ENCODE assay signal across 8 cellular contexts in the genomic region with DNA sequence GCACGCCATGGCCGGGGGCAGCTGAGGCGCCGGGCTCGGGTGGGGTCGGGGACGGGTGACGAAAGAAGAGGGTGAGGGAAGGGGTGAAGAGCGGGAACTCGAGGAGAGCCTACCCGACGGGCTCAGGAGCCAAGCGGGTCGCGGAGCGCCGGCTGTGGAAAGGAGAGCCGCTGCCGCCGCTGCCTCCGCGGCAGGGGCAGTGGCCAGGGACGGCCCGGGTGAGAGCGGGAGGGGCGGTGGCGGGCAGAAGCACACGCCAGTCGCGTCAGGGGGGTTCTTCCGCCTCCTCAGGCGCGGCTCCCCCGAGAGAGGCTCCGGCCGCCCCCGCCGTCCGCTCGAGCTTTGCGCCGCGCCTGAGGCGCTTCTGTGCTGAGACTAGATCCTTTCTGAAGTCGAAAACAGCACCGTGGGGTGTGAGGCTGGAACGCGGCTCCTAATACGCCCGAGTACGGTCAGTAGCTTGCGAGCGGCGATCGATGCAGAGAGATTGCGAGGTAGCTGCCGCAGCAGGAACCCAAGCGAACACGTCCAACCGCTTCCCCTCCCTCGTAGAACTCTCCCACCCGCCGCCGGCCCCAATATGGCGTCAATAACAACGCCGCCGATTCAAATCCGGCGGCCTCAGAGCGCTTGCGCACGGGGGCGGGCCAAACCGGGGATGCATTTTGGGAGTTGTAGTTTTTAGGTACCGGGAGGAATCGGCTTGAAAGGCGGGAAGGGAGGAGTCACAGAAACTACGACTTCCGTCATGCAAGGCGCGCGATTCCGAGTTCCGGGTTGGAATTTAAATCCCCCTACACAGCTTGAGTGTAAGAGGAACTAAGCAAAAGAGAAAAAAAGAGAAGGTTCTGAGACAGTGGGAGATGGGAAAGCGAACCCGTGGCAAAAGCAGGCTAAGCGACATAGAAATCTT. TPM values are rescaled to one million over a fixed set of nuclear protein-coding genes. Genes with fewer than 3 reads are reported as not detected.
DNase-seq lines count a peak whose midpoint lies in the region; ATAC-seq and TF ChIP-seq lines count a peak whose summit lies in the region.

A gene (minus strand): TSS at position 558 of the 913 bp plus-strand sequence. CDS start 549 bp downstream, at position 9.

- POLR2A ChIA-PET in RWPE1 (lab: Yijun Ruan, JAX; ENCODE audit: low non-redundant PET): interaction anchor here (0.5 to 1.2 kb wide), 3 partner anchors 17 to 33 kb away, joined by 3 to 4 read pairs (median 3); no protein-coding TSS in a partner anchor

- ATAC-seq in activated T-helper 17 cell treated with anti-CD3 and anti-CD28 coated beads, Interleukin-2, amount 50 U/mL, for 72 hours (replicated peaks): peak; percentile 66
- peak; percentile 76 to 77 for ATAC-seq in naive B cell (ENCODE audit: low read depth in 2 of 2)
- peak; percentile 92 for ATAC-seq in stimulated activated memory B cell treated with anti-CD40 and anti-IgM and Interleukin-4, amounts not matched to agents 10 μg/mL and 1 μg/mL and 100 μg/mL, for 72 hours

- H3K27ac Mint-ChIP-seq in activated T-helper 17 cell treated with anti-CD3 and anti-CD28 coated beads, Interleukin-2, amount 50 U/mL, for 72 hours: peak within 1 kb of the TSS; percentile 96
- H3K27ac Mint-ChIP-seq in naive B cell: peak within 1 kb of the TSS; percentile 91 to 99 (median 98)
- peak within 1 kb of the TSS; percentile 91 for H3K27ac Mint-ChIP-seq in stimulated activated memory B cell treated with anti-CD40 and anti-IgM and Interleukin-4, amounts not matched to agents 10 μg/mL and 1 μg/mL and 100 μg/mL, for 72 hours

- DNase-seq in Daoy (ENCODE audit: low read depth) (peak; percentile 96), GOT3 (lab: John Stamatoyannopoulos, UW) (peak; percentile 90), LNCaP clone FGC (ENCODE audit: low read depth) (peak; percentile 79), RWPE1 (ENCODE audit: low spot score) (peak; percentile 94), fibroblast of gingiva (ENCODE audit: low read depth) (peak; percentile 99), naive B cell (peak; percentile 99)

- peak within 1 kb of the TSS; percentile 97 for H3K27ac ChIP-seq in RWPE1

- H3K27me3 Mint-ChIP-seq in activated T-helper 17 cell treated with anti-CD3 and anti-CD28 coated beads, Interleukin-2, amount 50 U/mL, for 72 hours: no peaks in the 10 kb centered on the region
- no peaks in the 10 kb centered on the region for H3K27me3 Mint-ChIP-seq in naive B cell
- H3K27me3 Mint-ChIP-seq in stimulated activated memory B cell treated with anti-CD40 and anti-IgM and Interleukin-4, amounts not matched to agents 10 μg/mL and 1 μg/mL and 100 μg/mL, for 72 hours: no peaks in the 10 kb centered on the region

- peaks cover 27% of the 10 kb centered on the region for H3K4me1 Mint-ChIP-seq in activated T-helper 17 cell treated with anti-CD3 and anti-CD28 coated beads, Interleukin-2, amount 50 U/mL, for 72 hours
- peaks cover 28 to 45% (median 41%) of the 10 kb centered on the region in 3 donors for H3K4me1 Mint-ChIP-seq in naive B cell
- H3K4me1 Mint-ChIP-seq in stimulated activated memory B cell treated with anti-CD40 and anti-IgM and Interleukin-4, amounts not matched to agents 10 μg/mL and 1 μg/mL and 100 μg/mL, for 72 hours: peaks cover 45% of the 10 kb centered on the region

- CTCF ChIA-PET in RWPE1 (lab: Yijun Ruan, JAX): interaction anchor here (0.7 to 0.9 kb wide), 2 partner anchors 13 to 65 kb away, joined by 3 to 4 read pairs; no protein-coding TSS in a partner anchor

- H3K9me3 Mint-ChIP-seq in activated T-helper 17 cell treated with anti-CD3 and anti-CD28 coated beads, Interleukin-2, amount 50 U/mL, for 72 hours: no peaks in the 10 kb centered on the region
- no peaks in the 10 kb centered on the region for H3K9me3 Mint-ChIP-seq in naive B cell
- H3K9me3 Mint-ChIP-seq in stimulated activated memory B cell treated with anti-CD40 and anti-IgM and Interleukin-4, amounts not matched to agents 10 μg/mL and 1 μg/mL and 100 μg/mL, for 72 hours: no peaks in the 10 kb centered on the region

- peaks cover 44% of the 10 kb centered on the region for H3K36me3 Mint-ChIP-seq in activated T-helper 17 cell treated with anti-CD3 and anti-CD28 coated beads, Interleukin-2, amount 50 U/mL, for 72 hours (ENCODE audit: low read depth)
- no peaks in the 10 kb centered on the region for H3K36me3 Mint-ChIP-seq in naive B cell
- H3K36me3 Mint-ChIP-seq in stimulated activated memory B cell treated with anti-CD40 and anti-IgM and Interleukin-4, amounts not matched to agents 10 μg/mL and 1 μg/mL and 100 μg/mL, for 72 hours: peaks cover 15% of the 10 kb centered on the region

- peak within 1 kb of the TSS; percentile 97 for H3K4me3 Mint-ChIP-seq in activated T-helper 17 cell treated with anti-CD3 and anti-CD28 coated beads, Interleukin-2, amount 50 U/mL, for 72 hours
- H3K4me3 Mint-ChIP-seq in naive B cell: peak within 1 kb of the TSS; percentile 81 to 99 (median 96)
- H3K4me3 Mint-ChIP-seq in stimulated activated memory B cell treated with anti-CD40 and anti-IgM and Interleukin-4, amounts not matched to agents 10 μg/mL and 1 μg/mL and 100 μg/mL, for 72 hours: peak within 1 kb of the TSS; percentile 85

- TF ChIP-seq CTCF in LNCaP clone FGC (IDR thresholded peaks at IDR 0.05; ENCODE audit: control insufficient read depth, extremely low read depth, insufficient read depth): no peak
- no peak for TF ChIP-seq CTCF in RWPE1 (conservative IDR thresholded peaks at IDR 0.05; ENCODE audit: low read depth)

- peak within 1 kb of the TSS; percentile 72 for H3K4me3 ChIP-seq in LNCaP clone FGC (ENCODE audit: low read depth, low read length)

RNA-seq across cellular contexts. Expression of the gene that starts here (rescaled TPM):
- 14.6 and 15.6 TPM in 2 replicates for total RNA-seq in Daoy (2014; rRNA removed; shearing (Covaris generic))
- 10 to 100 TPM; 80.5 to 82.2 TPM for total RNA-seq in activated T-helper 17 cell treated with anti-CD3 and anti-CD28 coated beads, Interleukin-2, amount 50 U/mL, for 72 hours
- 100 to 1,000 TPM in 3 of 6 donors, 10 to 100 TPM in 3; 75.0 to 129 (median 99.1) TPM for polyA plus RNA-seq in naive B cell (ENCODE audit: low read depth in 6 of 6)

Comparison
In these comparisons a context has a peak if more than half of its experiments do, and no peak if none do; other contexts are left out.
1. Peak in every context shown above with its lines: DNase-seq, ATAC-seq, H3K4me3 ChIP-seq and H3K27ac ChIP-seq.